Comparison of ENCODE assay signal across 19 cellular contexts in genomic region chr3:183766107-183766506, GRCh38. TPM values are rescaled to one million over a fixed set of nuclear protein-coding genes. Genes with fewer than 3 reads are reported as not detected.
A peak's percentile ranks its signal among the peaks of the same experiment; 100 is the strongest.
DNase-seq lines count a peak whose midpoint lies in the region; ATAC-seq, FAIRE-seq and TF ChIP-seq lines count a peak whose summit lies in the region.
"Had no signal": no experiment of that assay in that cellular context is flagged by ENCODE, and none has a peak within 500 bp of the region (broad histone marks: within the 10 kb centered on the region; RNA-seq: fewer than 3 reads in every experiment).

No MANE protein-coding gene starts in this region.

- no peak overlapping the region for H3K4me2 ChIP-seq in endothelial cell of umbilical vein (ENCODE audit: insufficient read depth, low read length)

- H3K27ac ChIP-seq in VCaP (peak overlapping the region; percentile 87), endothelial cell of umbilical vein (ENCODE audit: insufficient read depth, low read depth, low read length) (no peak overlapping the region), thyroid gland (peak overlapping the region; percentile 92 to 97 (median 93))
- H3K27ac ChIP-seq: GM23248 had no signal

- BruUV-seq in endothelial cell of umbilical vein (replicated peaks; lab: Mats Ljungman, UMichigan) = no TSS peak

- intact Hi-C loops in endothelial cell of umbilical vein (cut with micrococcal nuclease) (loop anchor here (2.0 to 5.0 kb wide), 3 partner anchors 129 to 584 kb away; no protein-coding TSS in a partner anchor), thyroid gland (cut with DNase I) (loop anchor here (5.0 kb wide), 1 partner anchor 294 kb away; no protein-coding TSS in a partner anchor)

- H3K4me3 ChIP-seq in endothelial cell of umbilical vein (replicated peaks in 1 of 3; ENCODE audit: insufficient read depth in 1 of 3, low read depth in 1 of 3, low read length in 3 of 3) (no peak overlapping the region), thyroid gland (replicated peaks in 1 of 3) (no peak overlapping the region)
- H3K4me3 ChIP-seq: adrenal gland, GM23248, K562 had no signal

- H3K27ac Mint-ChIP-seq in activated T-cell treated with anti-CD3 and anti-CD28 coated beads, Interleukin-2, amount 50 U/mL, for 72 hours = peak overlapping the region; percentile 29
- H3K27ac Mint-ChIP-seq: nephron had no signal

- H3K27me3 ChIP-seq in endothelial cell of umbilical vein (ENCODE audit: control insufficient read depth in 2 of 2, insufficient read depth in 2 of 2, low read length in 2 of 2) = no peaks in the 10 kb centered on the region
- H3K27me3 ChIP-seq in thyroid gland = no peaks in the 10 kb centered on the region
- H3K27me3 ChIP-seq: adrenal gland had no signal

- peaks cover 3% of the 10 kb centered on the region for H4K20me1 ChIP-seq in endothelial cell of umbilical vein (replicated peaks; ENCODE audit: control insufficient read depth, extremely low read depth, insufficient read depth, low read length)

- H3K36me3 Mint-ChIP-seq in activated T-cell treated with anti-CD3 and anti-CD28 coated beads, Interleukin-2, amount 50 U/mL, for 72 hours (ENCODE audit: insufficient read depth in 2 of 2) = peaks cover 0 to 16% of the 10 kb centered on the region in 2 donors

- dilution Hi-C loops in endothelial cell of umbilical vein (cut with MboI; ENCODE audit: extremely low pct_ligation_motif_present, low sequenced_read_pairs) = no loop called here

- TF ChIP-seq POLR2A in endothelial cell of umbilical vein (IDR thresholded peaks at IDR 0.05; ENCODE audit: low read depth, low read length) = no peak
- no peak for TF ChIP-seq POLR2A in thyroid gland (IDR thresholded peaks at IDR 0.05)

- H3K4me3 Mint-ChIP-seq in activated T-cell treated with anti-CD3 and anti-CD28 coated beads, Interleukin-2, amount 50 U/mL, for 72 hours = no peak overlapping the region
- H3K4me3 Mint-ChIP-seq: nephron; stimulated activated naive CD8-positive, alpha-beta T cell treated with anti-CD3 and anti-CD28 coated beads, Interleukin-15, amount 100 ng/mL, for 72 hours had no signal

- H3K36me3 ChIP-seq in endothelial cell of umbilical vein (ENCODE audit: control insufficient read depth in 2 of 2, extremely low read depth in 1 of 2, insufficient read depth in 2 of 2, low read length in 2 of 2) = peaks cover 7 to 8% of the 10 kb centered on the region in 2 experiments
- peaks cover 6 to 16% of the 10 kb centered on the region in 2 donors for H3K36me3 ChIP-seq in thyroid gland

- H3K9ac ChIP-seq in endothelial cell of umbilical vein (replicated peaks; ENCODE audit: extremely low read depth, insufficient read depth, low read length) = no peak overlapping the region
- H3K9ac ChIP-seq: GM23248 had no signal

- TF ChIP-seq CTCF in VCaP (conservative IDR thresholded peaks at IDR 0.05) (no peak), endothelial cell of umbilical vein (IDR thresholded peaks at IDR 0.05; ENCODE audit: extremely low read depth in 1 of 2, insufficient read depth in 1 of 2, low read depth in 1 of 2, low read length in 2 of 2) (no peak), thyroid gland (IDR thresholded peaks at IDR 0.05) (no peak)

- H3K4me1 ChIP-seq in endothelial cell of umbilical vein (ENCODE audit: control insufficient read depth, extremely low read depth, insufficient read depth, low read length) = peaks cover 22% of the 10 kb centered on the region
- peaks cover 43 to 45% of the 10 kb centered on the region in 2 donors for H3K4me1 ChIP-seq in thyroid gland

- ATAC-seq in activated T-cell treated with anti-CD3 and anti-CD28 coated beads, Interleukin-2, amount 50 U/mL, for 72 hours (replicated peaks in 1 of 2) = no peak

- H3K9me3 Mint-ChIP-seq in activated T-cell treated with anti-CD3 and anti-CD28 coated beads, Interleukin-2, amount 50 U/mL, for 72 hours = no peaks in the 10 kb centered on the region
- H3K9me3 Mint-ChIP-seq: nephron; stimulated activated naive CD8-positive, alpha-beta T cell treated with anti-CD3 and anti-CD28 coated beads, Interleukin-15, amount 100 ng/mL, for 72 hours had no signal

- H3K79me2 ChIP-seq in endothelial cell of umbilical vein (ENCODE audit: control insufficient read depth, insufficient read depth, low read length) = no peaks in the 10 kb centered on the region

- no peaks in the 10 kb centered on the region for H3K27me3 Mint-ChIP-seq in activated T-cell treated with anti-CD3 and anti-CD28 coated beads, Interleukin-2, amount 50 U/mL, for 72 hours (ENCODE audit: low read depth)
- H3K27me3 Mint-ChIP-seq: stimulated activated naive CD8-positive, alpha-beta T cell treated with anti-CD3 and anti-CD28 coated beads, Interleukin-15, amount 100 ng/mL, for 72 hours had no signal

- H3K9me1 ChIP-seq in endothelial cell of umbilical vein (replicated peaks; ENCODE audit: control insufficient read depth, extremely low read depth, insufficient read depth, low read length) = no peaks in the 10 kb centered on the region

- POLR2A ChIA-PET in endothelial cell of umbilical vein (lab: Charles Lee) = no interaction called here

- H3K4me1 Mint-ChIP-seq in activated T-cell treated with anti-CD3 and anti-CD28 coated beads, Interleukin-2, amount 50 U/mL, for 72 hours (ENCODE audit: low read depth) = no peaks in the 10 kb centered on the region

- no peak for DNase-seq in activated T-cell treated with anti-CD3 and anti-CD28 coated beads, Interleukin-2, amount 50 U/mL, for 72 hours
- DNase-seq in activated T-cell treated with anti-CD3 and anti-CD28 coated beads for 4 hours (no peak), endothelial cell of umbilical vein (ENCODE audit: low read depth, low spot score) (peak; percentile 10), thyroid gland (no peak), CD1c-positive myeloid dendritic cell (ENCODE audit: extremely low spot score) (no peak), NCI-H748 (lab: John Stamatoyannopoulos, UW; ENCODE audit: unreplicated experiment) (no peak)
- no peak for DNase-seq in activated effector memory CD4-positive, alpha-beta T cell treated with anti-CD3 and anti-CD28 coated beads, Interleukin-2, amount 50 U/mL, for 16 hours
- DNase-seq: activated CD4-positive, CD25-positive, alpha-beta regulatory T cell treated with anti-CD3 and anti-CD28 coated beads, Interleukin-2, amount 50 U/mL, for 72 hours; activated T-cell treated with anti-CD3 and anti-CD28 coated beads, Interleukin-2, amount 50 U/mL, for 1 hour; adrenal gland; central memory CD4-positive, alpha-beta T cell; NCI-H1105 treated with DMSO at 0.1 percent for 48 hours; stimulated activated CD4-positive, alpha-beta T cell treated with anti-CD3 and anti-CD28 coated beads, Interleukin-15, amount 100 ng/mL, for 24 hours; stimulated activated naive CD8-positive, alpha-beta T cell treated with anti-CD3 and anti-CD28 coated beads, Interleukin-15, amount 100 ng/mL, for 72 hours had no signal

- no peak for FAIRE-seq in endothelial cell of umbilical vein (lab: Jason Lieb, UNC)
- FAIRE-seq: D721Med had no signal

- no peaks in the 10 kb centered on the region for H3K9me3 ChIP-seq in endothelial cell of umbilical vein (replicated peaks; ENCODE audit: control insufficient read depth, insufficient read depth, low read length)
- no peaks in the 10 kb centered on the region for H3K9me3 ChIP-seq in thyroid gland
- H3K9me3 ChIP-seq: adrenal gland had no signal

- CTCF ChIA-PET in endothelial cell of umbilical vein (lab: Charles Lee) = interaction anchor here (0.7 to 4.8 kb wide), 17 partner anchors 8 to 582 kb away, joined by 3 to 84 read pairs (median 6); partner anchors contain the start of gene PARL

- no peak overlapping the region for H2AFZ ChIP-seq in endothelial cell of umbilical vein (ENCODE audit: low read depth, low read length)
- H2AFZ ChIP-seq: GM23248 had no signal

TF ChIP-seq in endothelial cell of umbilical vein, 7 proteins besides CTCF, POLR2A, EP300 and RAD21:
- TF ChIP-seq GATA2 (IDR thresholded peaks at IDR 0.05; ENCODE audit: insufficient read depth, insufficient read length, low read depth, low read length) = no peak

RNA-seq across cellular contexts. Expression of gene MAP6D1, which starts 59.3 kb away (rescaled TPM):
- 1 to 10 TPM in 1 of 2 donors, under 1 TPM in 1; 1.00 to 1.4 TPM for total RNA-seq in activated T-cell treated with anti-CD3 and anti-CD28 coated beads, Interleukin-2, amount 50 U/mL, for 72 hours
- total RNA-seq in endothelial cell of umbilical vein = 3.2 and 3.5 TPM in 2 replicates
- polyA plus RNA-seq in endothelial cell of umbilical vein = 2.4 and 2.9 TPM in 2 replicates
- 2.1 and 2.9 TPM in 2 replicates for polyA plus RNA-seq in endothelial cell of umbilical vein (2011; cell fraction: cytosol; rRNA removed)
- 2.7 and 2.9 TPM in 2 replicates for polyA plus RNA-seq in endothelial cell of umbilical vein (2011; cell fraction: nucleus; rRNA removed)
- 2.6 and 3.9 TPM in 2 replicates for polyA plus RNA-seq in endothelial cell of umbilical vein (2012)
- 0.51 TPM in 1 of 2 replicates, not detected in the other for polyA minus RNA-seq in endothelial cell of umbilical vein
- polyA minus RNA-seq in endothelial cell of umbilical vein (2011; cell fraction: cytosol; rRNA and poly(A)+ RNA removed) = not detected
- 1.6 TPM in 1 of 2 replicates, not detected in the other for polyA minus RNA-seq in endothelial cell of umbilical vein (2011; cell fraction: nucleus; rRNA and poly(A)+ RNA removed)
- total RNA-seq in thyroid gland = 1 to 10 TPM in 3 of 4 donors, not detected in 1; 3.0 to 4.9 (median 3.0) TPM
